In genomic region chr10:19021162-19021561, GRCh38 we compare ENCODE assay signal across 8 cellular contexts. TPM values are rescaled to one million over a fixed set of nuclear protein-coding genes. Genes with fewer than 3 reads are reported as not detected.
"Had no signal": no experiment of that assay in that cellular context is flagged by ENCODE, and none has a peak within 500 bp of the region (broad histone marks: within the 10 kb centered on the region; RNA-seq: fewer than 3 reads in every experiment).

No MANE protein-coding gene starts in this region.

- H3K4me3 Mint-ChIP-seq: H9, IgD-negative memory B cell had no signal

- H3K9ac ChIP-seq: GM23248, KMS-11 had no signal

- H3K27ac ChIP-seq: GM23248, KMS-11 had no signal

- H3K27me3 Mint-ChIP-seq: IgD-negative memory B cell had no signal

- H3K36me3 Mint-ChIP-seq: IgD-negative memory B cell had no signal

- H2AFZ ChIP-seq: GM23248 had no signal

- H3K4me2 ChIP-seq: KMS-11 had no signal

- H3K27ac Mint-ChIP-seq: H9, IgD-negative memory B cell had no signal

- H3K4me1 Mint-ChIP-seq: IgD-negative memory B cell had no signal

- DNase-seq: GM23248, H9, HCEC 1CT, Karpas-422, KBM-7 had no signal

- H3K4me3 ChIP-seq: GM23248 had no signal

RNA-seq across cellular contexts. Expression of gene MALRD1, which starts 27.4 kb away (rescaled TPM):
- total RNA-seq: GM23248, HT1080 had no signal
- polyA plus RNA-seq: IgD-negative memory B cell had no signal
